ENCODE assay signal across 15 cellular contexts in genomic region chr12:101566318-101566717, GRCh38.
DNase-seq lines count a peak whose midpoint lies in the region; ATAC-seq lines count a peak whose summit lies in the region.
"Had no signal": no experiment of that assay in that cellular context is flagged by ENCODE, and none has a peak within 500 bp of the region (broad histone marks: within the 10 kb centered on the region; RNA-seq: fewer than 3 reads in every experiment).

No MANE protein-coding gene starts in this region.

- H3K27me3 ChIP-seq in iPS-15b (ENCODE audit: control insufficient read depth, insufficient read depth, low read length): no peaks in the 10 kb centered on the region
- no peaks in the 10 kb centered on the region; the same call in 1 of the 2 replicates for H3K27me3 ChIP-seq in HAP-1 (ENCODE audit: low read depth)
- H3K27me3 ChIP-seq: colonic mucosa had no signal

- H3K4me3 ChIP-seq in iPS-15b (ENCODE audit: low read depth, low read length) (peak overlapping the region; percentile 4), HAP-1 (no peak overlapping the region)
- H3K4me3 ChIP-seq: adrenal gland, colonic mucosa had no signal

- peak; percentile 41 for DNase-seq in stimulated activated CD4-positive, alpha-beta T cell treated with anti-CD3 and anti-CD28 coated beads, Interleukin-15, amount 100 ng/mL, for 24 hours
- DNase-seq in stimulated activated CD4-positive, alpha-beta T cell treated with anti-CD3 and anti-CD28 coated beads, Interleukin-12 subunit alpha, Interleukin-12 subunit beta, amount 100 ng/mL, for 4 hours: no peak
- DNase-seq in SW480 (ENCODE audit: low spot score) (peak; percentile 25), HAP-1 (ENCODE audit: low spot score in 2 of 2) (no peak), NCI-H524 (lab: John Stamatoyannopoulos, UW) (no peak), OCI-M2 (lab: John Stamatoyannopoulos, UW; ENCODE audit: unreplicated experiment) (no peak)
- DNase-seq in stimulated activated naive CD8-positive, alpha-beta T cell treated with anti-CD3 and anti-CD28 coated beads, Interleukin-15, amount 100 ng/mL, for 72 hours: peak; percentile 12 to 35
- DNase-seq: adrenal gland, BE2C, colonic mucosa, DMS79 treated with DMSO at 0.1 percent for 48 hours, NCI-H446 had no signal

- peaks cover 6 to 12% of the 10 kb centered on the region in 2 donors for H3K9me3 Mint-ChIP-seq in stimulated activated naive CD8-positive, alpha-beta T cell treated with anti-CD3 and anti-CD28 coated beads, Interleukin-15, amount 100 ng/mL, for 72 hours
- H3K9me3 Mint-ChIP-seq: T-helper 1 cell treated with Interleukin-12 subunit alpha and Interleukin-12 subunit beta and Interleukin-4 antibody, amounts not matched to agents 30 μg/mL and 1 μg/mL, for 36 hours had no signal

- peaks cover 25% of the 10 kb centered on the region for H3K4me1 ChIP-seq in iPS-15b (ENCODE audit: control insufficient read depth, insufficient read depth, low read length)
- no peaks in the 10 kb centered on the region for H3K4me1 ChIP-seq in HAP-1
- H3K4me1 ChIP-seq: adrenal gland, BE2C, colonic mucosa had no signal

- ATAC-seq in stimulated activated naive CD8-positive, alpha-beta T cell treated with anti-CD3 and anti-CD28 coated beads, Interleukin-15, amount 100 ng/mL, for 72 hours: peak; percentile 87
- ATAC-seq: Panc1 had no signal

- H3K4me3 Mint-ChIP-seq in stimulated activated naive CD8-positive, alpha-beta T cell treated with anti-CD3 and anti-CD28 coated beads, Interleukin-15, amount 100 ng/mL, for 72 hours: peak overlapping the region; percentile 9 to 55
- H3K4me3 Mint-ChIP-seq: T-helper 1 cell treated with Interleukin-12 subunit alpha and Interleukin-12 subunit beta and Interleukin-4 antibody, amounts not matched to agents 30 μg/mL and 1 μg/mL, for 36 hours had no signal

- H3K27ac Mint-ChIP-seq in stimulated activated naive CD8-positive, alpha-beta T cell treated with anti-CD3 and anti-CD28 coated beads, Interleukin-15, amount 100 ng/mL, for 72 hours: peak overlapping the region; percentile 34 to 68
- H3K27ac Mint-ChIP-seq: T-helper 1 cell treated with Interleukin-12 subunit alpha and Interleukin-12 subunit beta and Interleukin-4 antibody, amounts not matched to agents 30 μg/mL and 1 μg/mL, for 36 hours had no signal

- H3K27me3 Mint-ChIP-seq in stimulated activated naive CD8-positive, alpha-beta T cell treated with anti-CD3 and anti-CD28 coated beads, Interleukin-15, amount 100 ng/mL, for 72 hours: peaks cover 22% of the 10 kb centered on the region

- H3K9ac ChIP-seq in iPS-15b (ENCODE audit: low read depth, low read length): peak overlapping the region; percentile 28

- in situ Hi-C loops in HAP-1 (cut with MboI; ENCODE audit: low sequenced_read_pairs): no loop called here

- H3K9me3 ChIP-seq in iPS-15b (ENCODE audit: control insufficient read depth, insufficient read depth, low read length) (no peaks in the 10 kb centered on the region), HAP-1 (no peaks in the 10 kb centered on the region)
- H3K9me3 ChIP-seq: adrenal gland, BE2C, colonic mucosa had no signal

- H3K36me3 ChIP-seq in iPS-15b (ENCODE audit: control insufficient read depth, insufficient read depth, low read length): no peaks in the 10 kb centered on the region
- no peaks in the 10 kb centered on the region for H3K36me3 ChIP-seq in HAP-1 (replicated peaks)
- H3K36me3 ChIP-seq: adrenal gland, BE2C, colonic mucosa had no signal

- H3K4me1 Mint-ChIP-seq in stimulated activated naive CD8-positive, alpha-beta T cell treated with anti-CD3 and anti-CD28 coated beads, Interleukin-15, amount 100 ng/mL, for 72 hours: peaks cover 14% of the 10 kb centered on the region

Comparison
In these comparisons a context has a peak if more than half of its experiments do, and no peak if none do; other contexts are left out.
1. DNase-seq: peak in stimulated activated CD4-positive, alpha-beta T cell treated with anti-CD3 and anti-CD28 coated beads, Interleukin-15, amount 100 ng/mL, for 24 hours (single experiment), SW480 (single experiment) and stimulated activated naive CD8-positive, alpha-beta T cell treated with anti-CD3 and anti-CD28 coated beads, Interleukin-15, amount 100 ng/mL, for 72 hours (2 of 2); none in stimulated activated CD4-positive, alpha-beta T cell treated with anti-CD3 and anti-CD28 coated beads, Interleukin-12 subunit alpha, Interleukin-12 subunit beta, amount 100 ng/mL, for 4 hours (single experiment), HAP-1 (0 of 2), NCI-H524 (0 of 2) and OCI-M2 (single experiment).